Comparison of ENCODE assay signal across 9 cellular contexts in genomic region chr11:101428918-101429317, GRCh38.
DNase-seq lines count a peak whose midpoint lies in the region; ATAC-seq and TF ChIP-seq lines count a peak whose summit lies in the region.
"Had no signal": no experiment of that assay in that cellular context is flagged by ENCODE, and none has a peak within 500 bp of the region (broad histone marks: within the 10 kb centered on the region; RNA-seq: fewer than 3 reads in every experiment).

No MANE protein-coding gene starts in this region.

- peak; percentile 56 for TF ChIP-seq CTCF in fibroblast of mammary gland (conservative IDR thresholded peaks at IDR 0.05; ENCODE audit: control insufficient read depth, insufficient read depth, low read depth, low read length)

- peak; percentile 43 for DNase-seq in AG08395 (ENCODE audit: low spot score)
- peak; percentile 17 for DNase-seq in NCI-H226
- peak; percentile 38 for DNase-seq in fibroblast of mammary gland (ENCODE audit: low read depth)
- no peak for DNase-seq in CD1c-positive myeloid dendritic cell (ENCODE audit: extremely low spot score)
- no peak for DNase-seq in stimulated activated CD4-positive, alpha-beta T cell treated with anti-CD3 and anti-CD28 coated beads, Interleukin-2, amount 100 ng/mL, for 24 hours
- DNase-seq: upper lobe of left lung had no signal

- no peak overlapping the region for H3K4me3 ChIP-seq in fibroblast of mammary gland (ENCODE audit: control insufficient read depth, low read depth, low read length)
- H3K4me3 ChIP-seq: upper lobe of left lung had no signal

- ATAC-seq in GM21423 (IDR thresholded peaks at IDR 0.05; ENCODE audit: unreplicated experiment) = peak; percentile 55
- no peak for ATAC-seq in HG03520 (IDR thresholded peaks at IDR 0.05; ENCODE audit: unreplicated experiment)
- no peak for ATAC-seq in HG03095 (IDR thresholded peaks at IDR 0.05; ENCODE audit: unreplicated experiment)

Comparison
In these comparisons a context has a peak if more than half of its experiments do, and no peak if none do; other contexts are left out.
1. DNase-seq: peak in AG08395 (single experiment), NCI-H226 (single experiment) and fibroblast of mammary gland (single experiment); none in CD1c-positive myeloid dendritic cell (single experiment) and stimulated activated CD4-positive, alpha-beta T cell treated with anti-CD3 and anti-CD28 coated beads, Interleukin-2, amount 100 ng/mL, for 24 hours (0 of 2).